In the genomic region with DNA sequence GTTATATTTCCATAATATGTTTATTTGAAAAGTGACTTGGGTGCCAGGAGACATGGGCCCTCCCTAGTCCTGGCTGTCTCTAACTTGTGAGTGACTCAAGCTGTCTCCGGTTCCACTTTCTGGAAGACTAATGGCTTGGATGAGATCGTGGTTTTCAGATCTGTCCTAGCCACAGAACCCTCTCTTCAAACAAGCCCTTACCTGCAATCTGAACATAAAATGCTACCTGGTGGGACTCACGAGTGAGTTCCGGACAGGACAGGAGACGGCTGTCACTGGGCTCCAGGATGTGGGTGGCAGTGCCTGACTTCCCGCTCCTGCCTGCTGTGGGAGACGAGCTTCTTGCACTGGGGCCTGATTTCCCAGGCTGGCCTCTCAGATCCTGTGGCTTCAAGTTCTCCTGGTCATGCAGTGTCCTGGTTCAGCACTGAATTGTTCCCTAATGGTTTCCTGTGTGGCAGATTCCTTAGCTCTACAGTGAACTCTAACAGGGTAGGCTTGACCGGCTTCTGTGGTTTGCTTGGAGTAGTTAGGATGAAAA, we compare ENCODE assay signal across 13 cellular contexts. TPM values are rescaled to one million over a fixed set of nuclear protein-coding genes. Genes with fewer than 3 reads are reported as not detected.
DNase-seq lines count a peak whose midpoint lies in the region; ATAC-seq and TF ChIP-seq lines count a peak whose summit lies in the region.
"Had no signal": no experiment of that assay in that cellular context is flagged by ENCODE, and none has a peak within 500 bp of the region (broad histone marks: within the 10 kb centered on the region; RNA-seq: fewer than 3 reads in every experiment).

No MANE protein-coding gene starts in this region.

- 65% methylated on average over 8 of the region's 8 CpGs for WGBS in thymus

- H3K4me3 ChIP-seq in ascending aorta (no peak overlapping the region), thymus (ENCODE audit: low read length) (no peak overlapping the region)
- H3K4me3 ChIP-seq in effector memory CD4-positive, alpha-beta T cell (ENCODE audit: insufficient read depth, low read depth, low read length, poor library complexity, severe bottlenecking), result no peak overlapping the region
- H3K4me3 ChIP-seq: A549 had no signal

- no peak for TF ChIP-seq CTCF in ascending aorta (IDR thresholded peaks at IDR 0.05)

- no peaks in the 10 kb centered on the region for H3K9me3 ChIP-seq in ascending aorta
- H3K9me3 ChIP-seq in thymus (ENCODE audit: control insufficient read depth), result no peaks in the 10 kb centered on the region
- H3K9me3 ChIP-seq in effector memory CD4-positive, alpha-beta T cell (ENCODE audit: control insufficient read depth, low read length), result no peaks in the 10 kb centered on the region
- H3K9me3 ChIP-seq: A549 had no signal

- H3K4me1 ChIP-seq in ascending aorta, result peaks cover 21 to 60% of the 10 kb centered on the region in 2 donors
- no peaks in the 10 kb centered on the region for H3K4me1 ChIP-seq in thymus (ENCODE audit: control insufficient read depth, insufficient read depth, low read length)
- H3K4me1 ChIP-seq in effector memory CD4-positive, alpha-beta T cell (ENCODE audit: control insufficient read depth, insufficient read depth, low read length, poor library complexity, severe bottlenecking), result peaks cover 18% of the 10 kb centered on the region
- H3K4me1 ChIP-seq: A549 had no signal

- H3K27ac ChIP-seq in ascending aorta (peak overlapping the region; percentile 57 to 73), thymus (ENCODE audit: low read depth) (peak overlapping the region; percentile 46)
- H3K27ac ChIP-seq in effector memory CD4-positive, alpha-beta T cell (ENCODE audit: insufficient read depth, low read length, poor library complexity, severe bottlenecking), result no peak overlapping the region
- H3K27ac ChIP-seq: A549 had no signal

- no peak for DNase-seq in activated T-cell treated with anti-CD3 and anti-CD28 coated beads, Interleukin-2, amount 50 U/mL, for 72 hours
- DNase-seq in activated T-cell treated with anti-CD3 and anti-CD28 coated beads for 4 hours (no peak), ascending aorta (ENCODE audit: low spot score in 2 of 2) (no peak), islet precursor cell (peak; percentile 88), HUDEP-2 (lab: John Stamatoyannopoulos, UW; ENCODE audit: unreplicated experiment in 76 of 76) (no peak), GM19238 (ENCODE audit: insufficient read length, low spot score) (no peak)
- DNase-seq in effector memory CD4-positive, alpha-beta T cell, result no peak
- DNase-seq: activated effector memory CD4-positive, alpha-beta T cell treated with Interleukin-2 at 50 U/mL for 16 hours; midbrain; NCI-H82; T1000 had no signal

- no peak for ATAC-seq in activated T-cell treated with anti-CD3 and anti-CD28 coated beads, Interleukin-2, amount 50 U/mL, for 72 hours (replicated peaks in 1 of 2)
- ATAC-seq: A549 had no signal

- H3K27me3 ChIP-seq in ascending aorta, result no peaks in the 10 kb centered on the region
- H3K27me3 ChIP-seq in thymus (ENCODE audit: control insufficient read depth, insufficient read depth), result no peaks in the 10 kb centered on the region
- H3K27me3 ChIP-seq in effector memory CD4-positive, alpha-beta T cell (replicated peaks; ENCODE audit: control insufficient read depth, insufficient read depth, low read length, poor library complexity, severe bottlenecking), result no peaks in the 10 kb centered on the region

- peaks cover 58% of the 10 kb centered on the region for H3K4me1 Mint-ChIP-seq in activated T-cell treated with anti-CD3 and anti-CD28 coated beads, Interleukin-2, amount 50 U/mL, for 72 hours (ENCODE audit: low read depth)

- H3K27ac Mint-ChIP-seq in activated T-cell treated with anti-CD3 and anti-CD28 coated beads, Interleukin-2, amount 50 U/mL, for 72 hours, result peak overlapping the region; percentile 94

- intact Hi-C loops in ascending aorta (cut with DNase I), result no loop called here

- no peaks in the 10 kb centered on the region for H3K36me3 ChIP-seq in ascending aorta
- peaks cover 4% of the 10 kb centered on the region for H3K36me3 ChIP-seq in thymus (ENCODE audit: control insufficient read depth, insufficient read depth)
- H3K36me3 ChIP-seq in effector memory CD4-positive, alpha-beta T cell (ENCODE audit: control insufficient read depth, insufficient read depth, low read length), result no peaks in the 10 kb centered on the region

- no peaks in the 10 kb centered on the region for H3K27me3 Mint-ChIP-seq in activated T-cell treated with anti-CD3 and anti-CD28 coated beads, Interleukin-2, amount 50 U/mL, for 72 hours (ENCODE audit: low read depth)

- H3K9me3 Mint-ChIP-seq in activated T-cell treated with anti-CD3 and anti-CD28 coated beads, Interleukin-2, amount 50 U/mL, for 72 hours, result no peaks in the 10 kb centered on the region

- no peak overlapping the region for H3K4me3 Mint-ChIP-seq in activated T-cell treated with anti-CD3 and anti-CD28 coated beads, Interleukin-2, amount 50 U/mL, for 72 hours

- H3K36me3 Mint-ChIP-seq in activated T-cell treated with anti-CD3 and anti-CD28 coated beads, Interleukin-2, amount 50 U/mL, for 72 hours (ENCODE audit: insufficient read depth in 2 of 2), result peaks cover 2 to 10% of the 10 kb centered on the region in 2 donors

RNA-seq across cellular contexts. Expression of a gene that starts 26.0 kb away (rescaled TPM):
- 100 to 1,000 TPM; 120 to 153 TPM for total RNA-seq in activated T-cell treated with anti-CD3 and anti-CD28 coated beads, Interleukin-2, amount 50 U/mL, for 72 hours
- total RNA-seq in ascending aorta, result 68.0 TPM
- 39.3 TPM for polyA plus RNA-seq in thymus
